In the genomic region with DNA sequence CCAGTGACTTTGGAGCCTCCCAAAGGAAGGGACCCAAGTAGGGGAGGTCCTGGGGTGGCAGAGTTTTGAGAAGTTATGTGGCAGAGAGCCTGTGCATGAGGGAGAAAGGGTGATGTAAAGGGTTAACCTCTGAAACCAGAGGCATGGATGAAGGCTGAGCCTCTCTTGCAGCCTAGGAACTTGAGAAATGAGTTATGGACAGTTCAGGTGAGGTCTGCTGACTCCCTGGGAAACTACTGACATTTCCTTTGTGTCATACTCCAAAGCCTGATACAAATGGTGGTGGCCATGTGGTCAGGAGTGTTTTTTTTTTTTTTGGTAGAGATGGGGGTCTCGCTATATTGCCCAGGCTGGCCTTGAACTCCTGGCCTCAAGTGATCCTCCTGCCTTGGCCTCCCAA, we compare ENCODE assay signal across 1 cellular context.
TF ChIP-seq lines count a peak whose summit lies in the region.

No MANE protein-coding gene starts in this region.

TF ChIP-seq in HCT116, 20 proteins besides CTCF, POLR2A, EP300 and RAD21:
- TF ChIP-seq EGR1 (IDR thresholded peaks at IDR 0.05; ENCODE audit: low read depth), result 0 out of 2 replicates have a peak, but pooled peaks have one; percentile 3
- TF ChIP-seq JUND (IDR thresholded peaks at IDR 0.05), result no peak
